Comparison of ENCODE assay signal across 1 cellular context in genomic region chr17:28720247-28720996, GRCh38.
TF ChIP-seq lines count a peak whose summit lies in the region.

No MANE protein-coding gene starts in this region.

TF ChIP-seq in K562, 482 proteins besides CTCF, POLR2A, EP300 and RAD21 (continues in another document):
- no peak for TF ChIP-seq EHMT2 (IDR thresholded peaks at IDR 0.05)
- 0 out of 2 replicates have a peak, but pooled peaks have one; percentile 32 for TF ChIP-seq ZNF311 (CRISPR knock-in tag; IDR thresholded peaks at IDR 0.05)
- no peak for TF ChIP-seq ZNF740 (CRISPR knock-in tag; IDR thresholded peaks at IDR 0.05)
- TF ChIP-seq ZNF740 (tag; IDR thresholded peaks at IDR 0.05), result peak in 1 of 2 experiments; percentile 8; a peak in 1 of 4 replicates
- no peak for TF ChIP-seq ESRRB (CRISPR knock-in tag; IDR thresholded peaks at IDR 0.05; ENCODE audit: borderline replicate concordance)
- TF ChIP-seq KAT7 (CRISPR knock-in tag; IDR thresholded peaks at IDR 0.05; ENCODE audit: borderline replicate concordance), result 0 out of 2 replicates have a peak, but pooled peaks have one; percentile 70
- TF ChIP-seq RNF219 (CRISPR knock-in tag; IDR thresholded peaks at IDR 0.05), result no peak
- TF ChIP-seq ATF7 (IDR thresholded peaks at IDR 0.05), result no peak
- TF ChIP-seq LCOR (CRISPR knock-in tag; IDR thresholded peaks at IDR 0.05), result no peak
- TF ChIP-seq GTF2A2 (tag; IDR thresholded peaks at IDR 0.05), result 0 out of 2 replicates have a peak, but pooled peaks have one; percentile 11
- TF ChIP-seq SRSF3 (IDR thresholded peaks at IDR 0.05; ENCODE audit: insufficient read depth, low read length), result peak; percentile 17; the same call in 1 of the 2 replicates
- no peak for TF ChIP-seq PHF8 (IDR thresholded peaks at IDR 0.05; ENCODE audit: borderline replicate concordance, low read length)
- TF ChIP-seq ZNF184 (CRISPR knock-in tag; IDR thresholded peaks at IDR 0.05), result no peak
- no peak for TF ChIP-seq RBM15 (IDR thresholded peaks at IDR 0.05; ENCODE audit: insufficient read depth, low read length)
- no peak for TF ChIP-seq MEIS2 (IDR thresholded peaks at IDR 0.05; ENCODE audit: partially characterized antibody)
- no peak for TF ChIP-seq EZH2 (IDR thresholded peaks at IDR 0.05; ENCODE audit: borderline replicate concordance, low read depth, low read length)
- TF ChIP-seq SMARCB1 (IDR thresholded peaks at IDR 0.05; ENCODE audit: insufficient read length, low read depth), result no peak
- TF ChIP-seq TEAD2 (tag; IDR thresholded peaks at IDR 0.05), result no peak
- TF ChIP-seq FOXM1 (IDR thresholded peaks at IDR 0.05; ENCODE audit: low read depth), result no peak
- 0 out of 2 replicates have a peak, but pooled peaks have one; percentile 6 for TF ChIP-seq FOXM1 (CRISPR knock-in tag; IDR thresholded peaks at IDR 0.05; ENCODE audit: low read depth)
- peak; percentile 42 for TF ChIP-seq ETV5 (CRISPR knock-in tag; IDR thresholded peaks at IDR 0.05; ENCODE audit: low read depth)
- TF ChIP-seq DNMT1 (IDR thresholded peaks at IDR 0.05), result 0 out of 2 replicates have a peak, but pooled peaks have one; percentile 74
- no peak for TF ChIP-seq POLR2G (IDR thresholded peaks at IDR 0.05; ENCODE audit: low read depth, low read length)
- no peak for TF ChIP-seq HBP1 (CRISPR knock-in tag; IDR thresholded peaks at IDR 0.05)
- no peak; the same call in 1 of the 2 replicates for TF ChIP-seq ZNF253 (CRISPR knock-in tag; conservative IDR thresholded peaks at IDR 0.05)
- no peak for TF ChIP-seq ZNF75A (CRISPR knock-in tag; IDR thresholded peaks at IDR 0.05)
- TF ChIP-seq MTA3 (IDR thresholded peaks at IDR 0.05; ENCODE audit: borderline replicate concordance), result no peak
- TF ChIP-seq SRSF9 (IDR thresholded peaks at IDR 0.05; ENCODE audit: borderline replicate concordance, low read depth, low read length), result no peak
- no peak; the same call in 1 of the 2 replicates for TF ChIP-seq HNRNPL (IDR thresholded peaks at IDR 0.05; ENCODE audit: low read depth, low read length)
- no peak for TF ChIP-seq ZNF347 (CRISPR knock-in tag; IDR thresholded peaks at IDR 0.05; ENCODE audit: low read depth)
- 0 out of 2 replicates have a peak, but pooled peaks have one; percentile 6 for TF ChIP-seq SOX6 (IDR thresholded peaks at IDR 0.05)
- TF ChIP-seq ARNT (IDR thresholded peaks at IDR 0.05), result peak; percentile 7 to 12; a peak in 1 of 4 replicates
- TF ChIP-seq ELF2 (CRISPR knock-in tag; IDR thresholded peaks at IDR 0.05), result peak; percentile 7; the same call in 1 of the 2 replicates
- no peak for TF ChIP-seq KLF10 (CRISPR knock-in tag; IDR thresholded peaks at IDR 0.05)
- TF ChIP-seq RBM14 (IDR thresholded peaks at IDR 0.05; ENCODE audit: borderline replicate concordance, insufficient read depth, low read depth, low read length), result no peak
- TF ChIP-seq TCF7 (IDR thresholded peaks at IDR 0.05; ENCODE audit: borderline replicate concordance), result 0 out of 2 replicates have a peak, but pooled peaks have one; percentile 27
- TF ChIP-seq ZFPM2 (CRISPR knock-in tag; IDR thresholded peaks at IDR 0.05), result 0 out of 2 replicates have a peak, but pooled peaks have one; percentile 2
- TF ChIP-seq ZKSCAN8 (CRISPR knock-in tag; IDR thresholded peaks at IDR 0.05), result no peak
- 0 out of 2 replicates have a peak, but pooled peaks have one; percentile 37 for TF ChIP-seq KLF1 (tag; IDR thresholded peaks at IDR 0.05)
- TF ChIP-seq TFAP4 (CRISPR knock-in tag; IDR thresholded peaks at IDR 0.05; ENCODE audit: borderline replicate concordance), result no peak
- TF ChIP-seq PHF21A (IDR thresholded peaks at IDR 0.05; ENCODE audit: borderline replicate concordance, low read depth), result no peak
- TF ChIP-seq HES1 (IDR thresholded peaks at IDR 0.05; ENCODE audit: low read depth), result no peak
- no peak for TF ChIP-seq CXXC5 (CRISPR knock-in tag; IDR thresholded peaks at IDR 0.05)
- TF ChIP-seq IRF1 (CRISPR knock-in tag; IDR thresholded peaks at IDR 0.05; ENCODE audit: borderline replicate concordance), result no peak
- peak; percentile 31 to 55; a peak in 2 of 4 replicates for TF ChIP-seq MAZ (CRISPR knock-in tag; conservative IDR thresholded peaks at IDR 0.05 in 1 of 2, IDR thresholded peaks at IDR 0.05 in 1 of 2)
- peak; percentile 23; the same call in 1 of the 2 replicates for TF ChIP-seq PREB (CRISPR knock-in tag; IDR thresholded peaks at IDR 0.05)
- no peak for TF ChIP-seq HMG20A (CRISPR knock-in tag; conservative IDR thresholded peaks at IDR 0.05)
- TF ChIP-seq RAD51 (IDR thresholded peaks at IDR 0.05; ENCODE audit: borderline replicate concordance, low read depth), result peak; percentile 7; the same call in 1 of the 2 replicates
- 0 out of 2 replicates have a peak, but pooled peaks have one; percentile 55 for TF ChIP-seq ZNF23 (CRISPR knock-in tag; IDR thresholded peaks at IDR 0.05)
- peak; percentile 36; the same call in 1 of the 2 replicates for TF ChIP-seq ZNF511 (CRISPR knock-in tag; IDR thresholded peaks at IDR 0.05)
- no peak for TF ChIP-seq BRD9 (IDR thresholded peaks at IDR 0.05; ENCODE audit: low read depth, partially characterized antibody)
- 0 out of 2 replicates have a peak, but pooled peaks have one; percentile 43 for TF ChIP-seq ZNF436 (CRISPR knock-in tag; IDR thresholded peaks at IDR 0.05)
- TF ChIP-seq SP1 (CRISPR knock-in tag; IDR thresholded peaks at IDR 0.05), result no peak
- TF ChIP-seq ZNF445 (CRISPR knock-in tag; IDR thresholded peaks at IDR 0.05; ENCODE audit: low read depth), result no peak
- TF ChIP-seq TRIM25 (IDR thresholded peaks at IDR 0.05; ENCODE audit: borderline replicate concordance), result peak; percentile 42; the same call in 1 of the 2 replicates
- TF ChIP-seq CREB3 (tag; conservative IDR thresholded peaks at IDR 0.05; ENCODE audit: low read depth), result no peak
- peak; percentile 78 for TF ChIP-seq SUPT5H (IDR thresholded peaks at IDR 0.05)
- no peak for TF ChIP-seq ZNF512 (tag; IDR thresholded peaks at IDR 0.05)
- TF ChIP-seq ZNF695 (CRISPR knock-in tag; IDR thresholded peaks at IDR 0.05), result 0 out of 2 replicates have a peak, but pooled peaks have one; percentile 32
- no peak for TF ChIP-seq HMGN3 (IDR thresholded peaks at IDR 0.05; ENCODE audit: borderline replicate concordance, extremely low read depth, insufficient read length, low read depth, low read length)
- no peak for TF ChIP-seq ESRRA (IDR thresholded peaks at IDR 0.05; ENCODE audit: borderline replicate concordance, low read depth)
- TF ChIP-seq ZBTB17 (CRISPR knock-in tag; IDR thresholded peaks at IDR 0.05), result no peak
- TF ChIP-seq SP2 (IDR thresholded peaks at IDR 0.05; ENCODE audit: extremely low read depth, low read depth, low read length, poor library complexity, severe bottlenecking), result no peak
- no peak for TF ChIP-seq JUND (IDR thresholded peaks at IDR 0.05; ENCODE audit: borderline replicate concordance, low read depth, low read length)
- TF ChIP-seq JUND (tag; IDR thresholded peaks at IDR 0.05; ENCODE audit: borderline replicate concordance, low read depth, low read length), result no peak
